ENCODE assay signal across 1 cellular context in the genomic region with DNA sequence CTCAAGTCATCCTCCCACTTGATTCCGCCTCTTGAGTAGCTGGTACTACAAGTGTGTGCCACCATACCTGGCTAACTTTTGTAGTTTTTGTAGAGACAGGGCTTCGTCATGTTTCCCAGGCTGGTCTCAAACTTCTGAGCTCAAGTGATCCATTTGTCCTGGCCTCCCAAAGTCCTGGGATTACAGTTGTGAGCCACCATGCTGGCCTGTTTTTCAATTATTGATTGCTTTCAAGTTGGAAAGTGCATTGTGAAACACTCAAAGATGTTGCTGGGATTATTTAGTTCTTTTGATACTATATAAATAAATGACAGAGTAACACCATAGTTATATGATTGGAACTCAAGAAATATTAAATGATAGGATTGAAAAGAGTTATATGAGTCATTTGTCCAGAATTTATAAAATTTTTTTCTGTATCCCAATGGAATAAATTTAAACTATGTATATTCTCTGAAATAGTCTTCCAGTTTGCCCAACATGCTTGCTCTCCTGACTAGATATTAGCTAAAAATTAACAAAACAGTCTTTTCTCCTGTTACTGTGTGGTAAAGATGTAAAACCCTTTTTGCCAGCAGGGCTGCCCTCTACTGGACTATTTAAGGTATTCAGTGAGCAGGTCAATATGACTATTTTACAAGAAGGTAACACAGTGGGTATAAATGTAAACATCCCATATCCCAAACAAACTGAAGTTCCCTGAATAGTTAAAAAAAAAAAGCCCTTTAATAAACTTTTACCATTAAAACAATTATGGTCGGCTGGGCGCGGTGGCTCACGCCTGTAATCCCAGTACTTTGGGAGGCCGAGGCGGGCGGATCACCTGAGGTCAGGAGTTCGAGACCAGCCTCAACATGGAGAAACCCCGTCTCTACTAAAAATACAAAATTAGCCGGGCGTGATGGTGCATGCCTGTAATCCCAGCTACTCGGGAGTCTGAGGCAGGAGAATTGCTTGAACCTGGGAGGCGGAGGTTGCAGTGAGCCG.
TF ChIP-seq lines count a peak whose summit lies in the region.

No MANE protein-coding gene starts in this region.

TF ChIP-seq in SK-N-SH treated with all-trans-retinoic acid at 6 μM for 48 hours, 23 proteins besides CTCF, POLR2A, EP300 and RAD21:
- TF ChIP-seq, protein P1, sequence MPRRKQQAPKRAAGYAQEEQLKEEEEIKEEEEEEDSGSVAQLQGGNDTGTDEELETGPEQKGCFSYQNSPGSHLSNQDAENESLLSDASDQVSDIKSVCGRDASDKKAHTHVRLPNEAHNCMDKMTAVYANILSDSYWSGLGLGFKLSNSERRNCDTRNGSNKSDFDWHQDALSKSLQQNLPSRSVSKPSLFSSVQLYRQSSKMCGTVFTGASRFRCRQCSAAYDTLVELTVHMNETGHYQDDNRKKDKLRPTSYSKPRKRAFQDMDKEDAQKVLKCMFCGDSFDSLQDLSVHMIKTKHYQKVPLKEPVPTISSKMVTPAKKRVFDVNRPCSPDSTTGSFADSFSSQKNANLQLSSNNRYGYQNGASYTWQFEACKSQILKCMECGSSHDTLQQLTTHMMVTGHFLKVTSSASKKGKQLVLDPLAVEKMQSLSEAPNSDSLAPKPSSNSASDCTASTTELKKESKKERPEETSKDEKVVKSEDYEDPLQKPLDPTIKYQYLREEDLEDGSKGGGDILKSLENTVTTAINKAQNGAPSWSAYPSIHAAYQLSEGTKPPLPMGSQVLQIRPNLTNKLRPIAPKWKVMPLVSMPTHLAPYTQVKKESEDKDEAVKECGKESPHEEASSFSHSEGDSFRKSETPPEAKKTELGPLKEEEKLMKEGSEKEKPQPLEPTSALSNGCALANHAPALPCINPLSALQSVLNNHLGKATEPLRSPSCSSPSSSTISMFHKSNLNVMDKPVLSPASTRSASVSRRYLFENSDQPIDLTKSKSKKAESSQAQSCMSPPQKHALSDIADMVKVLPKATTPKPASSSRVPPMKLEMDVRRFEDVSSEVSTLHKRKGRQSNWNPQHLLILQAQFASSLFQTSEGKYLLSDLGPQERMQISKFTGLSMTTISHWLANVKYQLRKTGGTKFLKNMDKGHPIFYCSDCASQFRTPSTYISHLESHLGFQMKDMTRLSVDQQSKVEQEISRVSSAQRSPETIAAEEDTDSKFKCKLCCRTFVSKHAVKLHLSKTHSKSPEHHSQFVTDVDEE (CRISPR knock-in tag; IDR thresholded peaks at IDR 0.05) = no peak
- TF ChIP-seq CSDC2 (CRISPR knock-in tag; IDR thresholded peaks at IDR 0.05) (no peak), ZFP30 (CRISPR knock-in tag; IDR thresholded peaks at IDR 0.05) (no peak), OSR1 (CRISPR knock-in tag; IDR thresholded peaks at IDR 0.05) (no peak), ZNF8 (CRISPR knock-in tag; IDR thresholded peaks at IDR 0.05) (no peak), SNAI2 (CRISPR knock-in tag; IDR thresholded peaks at IDR 0.05) (no peak), ZC3H10 (CRISPR knock-in tag; IDR thresholded peaks at IDR 0.05) (no peak), ZFP3 (CRISPR knock-in tag; IDR thresholded peaks at IDR 0.05) (no peak), ZNF565 (CRISPR knock-in tag; conservative IDR thresholded peaks at IDR 0.05; ENCODE audit: low read depth) (no peak)
- TF ChIP-seq, protein P2, sequence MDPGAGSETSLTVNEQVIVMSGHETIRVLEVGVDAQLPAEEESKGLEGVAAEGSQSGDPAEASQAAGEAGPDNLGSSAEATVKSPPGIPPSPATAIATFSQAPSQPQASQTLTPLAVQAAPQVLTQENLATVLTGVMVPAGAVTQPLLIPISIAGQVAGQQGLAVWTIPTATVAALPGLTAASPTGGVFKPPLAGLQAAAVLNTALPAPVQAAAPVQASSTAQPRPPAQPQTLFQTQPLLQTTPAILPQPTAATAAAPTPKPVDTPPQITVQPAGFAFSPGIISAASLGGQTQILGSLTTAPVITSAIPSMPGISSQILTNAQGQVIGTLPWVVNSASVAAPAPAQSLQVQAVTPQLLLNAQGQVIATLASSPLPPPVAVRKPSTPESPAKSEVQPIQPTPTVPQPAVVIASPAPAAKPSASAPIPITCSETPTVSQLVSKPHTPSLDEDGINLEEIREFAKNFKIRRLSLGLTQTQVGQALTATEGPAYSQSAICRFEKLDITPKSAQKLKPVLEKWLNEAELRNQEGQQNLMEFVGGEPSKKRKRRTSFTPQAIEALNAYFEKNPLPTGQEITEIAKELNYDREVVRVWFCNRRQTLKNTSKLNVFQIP (CRISPR knock-in tag; IDR thresholded peaks at IDR 0.05; ENCODE audit: borderline replicate concordance, low read depth) = no peak
